10 cellular contexts compared by ENCODE assay signal in genomic region chr14:63046339-63047268, GRCh38. TPM values are rescaled to one million over a fixed set of nuclear protein-coding genes. Genes with fewer than 3 reads are reported as not detected.
DNase-seq lines count a peak whose midpoint lies in the region; ATAC-seq, FAIRE-seq and TF ChIP-seq lines count a peak whose summit lies in the region.
"Had no signal": no experiment of that assay in that cellular context is flagged by ENCODE, and none has a peak within 500 bp of the region (broad histone marks: within the 10 kb centered on the region; RNA-seq: fewer than 3 reads in every experiment).

No MANE protein-coding gene starts in this region.

- DNase-seq in COLO668 (lab: John Stamatoyannopoulos, UW; ENCODE audit: unreplicated experiment): peak; percentile 89
- no peak for DNase-seq in MM.1S
- DNase-seq in bronchial epithelial cell (ENCODE audit: low read depth): peak; percentile 43
- DNase-seq in mesendoderm: peak; percentile 21
- no peak for DNase-seq in NCI-H1436 treated with DMSO at 0.1 percent for 48 hours (lab: John Stamatoyannopoulos, UW)
- DNase-seq in globus pallidus (ENCODE audit: low spot score): no peak
- DNase-seq in superior temporal gyrus (ENCODE audit: extremely low spot score): no peak
- DNase-seq: immature natural killer cell had no signal

- no peak for ATAC-seq in GM18498 (IDR thresholded peaks at IDR 0.05; ENCODE audit: unreplicated experiment)

- H3K56ac ChIP-seq in mesendoderm (ENCODE audit: low read length): peak overlapping the region; percentile 79

- H3K36me3 ChIP-seq in MM.1S (replicated peaks; ENCODE audit: insufficient read depth, low read length): no peaks in the 10 kb centered on the region
- no peaks in the 10 kb centered on the region for H3K36me3 ChIP-seq in bronchial epithelial cell (ENCODE audit: control insufficient read depth, insufficient read depth, low read length)
- no peaks in the 10 kb centered on the region for H3K36me3 ChIP-seq in mesendoderm (ENCODE audit: control insufficient read depth, insufficient read depth, low read length)

- H3K18ac ChIP-seq in mesendoderm (ENCODE audit: low read length): no peak overlapping the region

- no CpG with 5 or more reads among the region's 23 CpGs for WGBS in mesendoderm (ENCODE audit: extremely low coverage, insufficient coverage, low lambda C conversion rate)

- no peaks in the 10 kb centered on the region for H3K9me3 ChIP-seq in MM.1S (replicated peaks; ENCODE audit: insufficient read depth, low read length)

- no peak overlapping the region for H4K5ac ChIP-seq in mesendoderm (ENCODE audit: low read length)

- H3K4me2 ChIP-seq in MM.1S (ENCODE audit: low read depth, low read length): peak overlapping the region; percentile 47; the same call in 1 of the 2 replicates
- peak overlapping the region; percentile 70 for H3K4me2 ChIP-seq in mesendoderm (ENCODE audit: low read length)

- no peak overlapping the region for H2BK15ac ChIP-seq in mesendoderm (replicated peaks; ENCODE audit: low read depth)

- H2AFZ ChIP-seq in MM.1S (ENCODE audit: low read length): no peak overlapping the region

- no peaks in the 10 kb centered on the region for H3F3A ChIP-seq in MM.1S (ENCODE audit: insufficient read depth, low read length)

- H3K4me3 ChIP-seq in MM.1S (ENCODE audit: low read length) (peak overlapping the region; percentile 55; the same call in 1 of the 2 replicates), bronchial epithelial cell (ENCODE audit: low read depth, low read length) (no peak overlapping the region), mesendoderm (ENCODE audit: low read length) (peak overlapping the region; percentile 35)

- H2BK5ac ChIP-seq in mesendoderm (ENCODE audit: low read length): no peak overlapping the region

- H3K4ac ChIP-seq in mesendoderm (ENCODE audit: low read depth, low read length): no peak overlapping the region

- H3K4me1 ChIP-seq in MM.1S (ENCODE audit: low read length) (no peaks in the 10 kb centered on the region), mesendoderm (ENCODE audit: control insufficient read depth, low read depth, low read length) (peaks cover 4% of the 10 kb centered on the region)

- H3K9me2 ChIP-seq in MM.1S (replicated peaks; ENCODE audit: insufficient read depth, low read length): no peaks in the 10 kb centered on the region

- no peaks in the 10 kb centered on the region for H3K79me1 ChIP-seq in mesendoderm (ENCODE audit: low read length)

- H2AK5ac ChIP-seq in mesendoderm (ENCODE audit: low read length): no peak overlapping the region

- no peak for TF ChIP-seq CTCF in MM.1S (IDR thresholded peaks at IDR 0.05; ENCODE audit: low read length)
- TF ChIP-seq CTCF in bronchial epithelial cell (IDR thresholded peaks at IDR 0.05; ENCODE audit: insufficient read depth, low read length, severe bottlenecking): no peak

- no peaks in the 10 kb centered on the region for H4K20me1 ChIP-seq in MM.1S (ENCODE audit: insufficient read depth, low read length)

- no peak overlapping the region for H4K8ac ChIP-seq in mesendoderm (ENCODE audit: low read depth, low read length)

- H3K79me2 ChIP-seq in MM.1S (ENCODE audit: low read length): no peaks in the 10 kb centered on the region
- no peaks in the 10 kb centered on the region for H3K79me2 ChIP-seq in mesendoderm (ENCODE audit: control insufficient read depth, insufficient read depth, low read length)

- H3K23ac ChIP-seq in mesendoderm (ENCODE audit: low read length): no peak overlapping the region

- H3K27me3 ChIP-seq in MM.1S (replicated peaks; ENCODE audit: insufficient read depth, low read length): no peaks in the 10 kb centered on the region
- peaks cover 24% of the 10 kb centered on the region for H3K27me3 ChIP-seq in bronchial epithelial cell (ENCODE audit: control insufficient read depth, insufficient read depth, low read length)
- peaks cover 3% of the 10 kb centered on the region for H3K27me3 ChIP-seq in mesendoderm (ENCODE audit: insufficient read depth, low read length, poor library complexity)

- H3K27ac ChIP-seq in MM.1S (ENCODE audit: low read length): no peak overlapping the region
- no peak overlapping the region for H3K27ac ChIP-seq in mesendoderm (ENCODE audit: low read depth, low read length)
- H3K27ac ChIP-seq: RWPE1 had no signal

- H3K9ac ChIP-seq in MM.1S (ENCODE audit: low read length): no peak overlapping the region
- H3K9ac ChIP-seq in mesendoderm (ENCODE audit: low read length): peak overlapping the region; percentile 69

- FAIRE-seq in bronchial epithelial cell (lab: Jason Lieb, UNC): no peak

- no peak overlapping the region for H2BK120ac ChIP-seq in mesendoderm (ENCODE audit: low read depth, low read length)

RNA-seq across cellular contexts. Expression of gene KCNH5, which starts 1.3 kb away (rescaled TPM):
- under 0.01 TPM in 2 replicates for total RNA-seq in bronchial epithelial cell
- polyA plus RNA-seq in mesendoderm (2013, experiment 1 of 2): 0.39 TPM
- 0.38 TPM for polyA plus RNA-seq in mesendoderm (2013, experiment 2 of 2)
- polyA plus RNA-seq: immature natural killer cell had no signal

Comparison
In these comparisons a context has a peak if more than half of its experiments do, and no peak if none do; other contexts are left out.
1. DNase-seq: peak in COLO668 (single experiment), bronchial epithelial cell (single experiment) and mesendoderm (single experiment); none in MM.1S (single experiment), NCI-H1436 treated with DMSO at 0.1 percent for 48 hours (single experiment), globus pallidus (single experiment) and superior temporal gyrus (single experiment).